In the genomic region with DNA sequence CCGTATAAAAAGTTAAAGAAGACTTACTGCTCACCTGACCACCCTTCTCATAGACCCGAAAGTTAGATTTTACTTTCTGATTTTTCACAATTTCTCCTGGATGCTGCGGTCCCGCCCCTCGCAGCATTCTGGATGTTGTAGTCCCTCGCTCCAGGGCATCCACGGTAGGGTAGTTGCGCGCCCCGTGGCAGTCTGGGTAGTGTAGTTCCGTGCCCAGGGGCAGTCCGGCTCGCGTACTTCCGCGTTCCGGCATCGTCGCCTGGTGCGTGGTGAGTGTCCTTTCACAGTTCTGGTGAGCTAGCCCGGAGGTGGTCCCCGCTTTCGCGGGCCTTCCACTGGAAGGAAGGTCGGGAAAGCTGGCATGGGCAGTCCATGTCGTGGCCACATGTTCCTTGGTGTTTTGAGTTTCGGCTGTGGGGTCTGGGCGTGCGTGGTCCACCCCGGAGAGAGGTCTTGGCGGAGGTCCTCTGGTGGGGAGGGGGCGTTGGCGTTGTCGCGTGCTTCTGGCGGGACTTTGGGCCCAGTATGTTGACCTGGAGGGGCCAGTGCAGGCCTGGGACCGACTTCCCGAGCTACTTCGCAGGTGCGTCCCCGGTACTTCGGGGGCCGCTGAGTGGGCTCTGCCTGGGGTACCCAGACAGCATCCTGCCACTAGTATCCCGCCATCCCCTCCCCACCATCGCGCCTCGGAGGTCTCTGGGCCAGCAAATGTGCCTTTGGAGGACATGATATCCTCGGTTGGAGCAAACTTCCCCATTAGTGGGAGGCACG, we compare ENCODE assay signal across 8 cellular contexts. TPM values are rescaled to one million over a fixed set of nuclear protein-coding genes. Genes with fewer than 3 reads are reported as not detected.
DNase-seq lines count a peak whose midpoint lies in the region.

ZNF169 (plus strand) TSS at position 222 of the 771 bp plus-strand sequence. CDS start 19,515 bp downstream, outside the sequence.

- H3K4me3 ChIP-seq in neuron (ENCODE audit: low read length) = peak within 1 kb of the TSS; percentile 94

- H3K36me3 ChIP-seq in neuron (ENCODE audit: insufficient read depth, low read length) = peaks cover 1% of the 10 kb centered on the region

- no peaks in the 10 kb centered on the region for H3K4me1 ChIP-seq in neuron (ENCODE audit: insufficient read depth, low read length)

- H3K27me3 ChIP-seq in neuron (ENCODE audit: insufficient read depth, low read length) = no peaks in the 10 kb centered on the region

- DNase-seq in ELF-1 (ENCODE audit: low read depth, low spot score) (peak; percentile 92), GOT3 (lab: John Stamatoyannopoulos, UW) (peak; percentile 45), LHCN-M2 (ENCODE audit: low read depth) (peak; percentile 83), SHP77 treated with DMSO at 0.1 percent for 48 hours (lab: John Stamatoyannopoulos, UW) (peak; percentile 60), activated gamma-delta T cell treated with Interleukin-2 at 50 U/mL for 16 hours (peak; percentile 82), foreskin melanocyte (peak; percentile 81), stromal cell of bone marrow (ENCODE audit: low read depth) (peak; percentile 78)

- H3K9me3 ChIP-seq in neuron (ENCODE audit: low read length) = no peaks in the 10 kb centered on the region

- peak within 1 kb of the TSS; percentile 95 for H2AFZ ChIP-seq in neuron (ENCODE audit: low read depth, low read length)

RNA-seq across cellular contexts. Expression of gene ZNF169, which starts in this region (rescaled TPM):
- 2.4 and 3.7 TPM in 2 replicates for total RNA-seq in LHCN-M2 (2014; rRNA removed)
- polyA plus RNA-seq in LHCN-M2 (2012) = 1.0 TPM

Comparison
In these comparisons a context has a peak if more than half of its experiments do, and no peak if none do; other contexts are left out.
1. Peak in every context shown above with its lines: DNase-seq and H3K4me3 ChIP-seq.